Comparison of ENCODE assay signal across 8 cellular contexts in genomic region chr11:107928046-107928766, GRCh38. TPM values are rescaled to one million over a fixed set of nuclear protein-coding genes. Genes with fewer than 3 reads are reported as not detected.
DNase-seq lines count a peak whose midpoint lies in the region; ATAC-seq, FAIRE-seq and TF ChIP-seq lines count a peak whose summit lies in the region.

TSS of gene RAB39A (plus strand) at chr11:107928448. CDS start at chr11:107928569, 121 bp downstream.

- H3K9me3 ChIP-seq in pancreas (no peaks in the 10 kb centered on the region), tibial artery (no peaks in the 10 kb centered on the region)

- peak within 1 kb of the TSS; percentile 14 to 44 (median 32) for H3K4me3 ChIP-seq in pancreas
- H3K4me3 ChIP-seq in tibial artery = peak within 1 kb of the TSS; percentile 23 to 36

- WGBS in pancreas, 2 donors = 1% methylated on average over 39 to 61 of the region's 61 CpGs

- intact Hi-C loops in cardiac septum (cut with DNase I) (no loop called here), pancreas (cut with DNase I) (no loop called here), tibial artery (cut with DNase I; ENCODE audit: low total_unique reads) (no loop called here)

- H3K27ac ChIP-seq in pancreas (peak within 1 kb of the TSS in 1 of 4 donors; percentile 39), tibial artery (no peak within 1 kb of the TSS)

- FAIRE-seq in pancreas (lab: Jason Lieb, UNC) = no peak

- H3K27me3 ChIP-seq in pancreas (peaks cover 0 to 18% (median 0%) of the 10 kb centered on the region in 4 donors), tibial artery (peaks cover 0 to 30% of the 10 kb centered on the region in 2 donors)

- H3K36me3 ChIP-seq in pancreas = no peaks in the 10 kb centered on the region
- H3K36me3 ChIP-seq in tibial artery = no peaks in the 10 kb centered on the region

- peak; percentile 94 for ATAC-seq in HG02571 (IDR thresholded peaks at IDR 0.05; ENCODE audit: unreplicated experiment)
- peak; percentile 96 to 97 (median 96) for ATAC-seq in pancreas

- TF ChIP-seq CTCF in pancreas (IDR thresholded peaks at IDR 0.05) = no peak
- TF ChIP-seq CTCF in tibial artery (IDR thresholded peaks at IDR 0.05) = no peak

- H3K4me1 ChIP-seq in pancreas (peaks cover 0 to 6% (median 0%) of the 10 kb centered on the region in 3 donors), tibial artery (peaks cover 0 to 15% (median 9%) of the 10 kb centered on the region in 4 donors)

- DNase-seq in GM04503 (ENCODE audit: low read depth) (peak; percentile 28), NCI-H1092 (lab: John Stamatoyannopoulos, UW) (peak; percentile 97), SKM-1 (lab: John Stamatoyannopoulos, UW; ENCODE audit: unreplicated experiment) (peak; percentile 98), cardiac septum (ENCODE audit: low spot score) (peak; percentile 84), pancreas (peak; percentile 90 to 94 (median 91)), tibial artery (peak; percentile 81 to 87)
- peak; percentile 12 for DNase-seq in activated naive CD8-positive, alpha-beta T cell treated with anti-CD3 and anti-CD28 coated beads, Interleukin-2, amount 50 U/mL, for 16 hours (ENCODE audit: low read depth, low spot score)

RNA-seq across cellular contexts. Expression of gene RAB39A, which starts in this region (rescaled TPM):
- total RNA-seq in cardiac septum = 0.54 TPM
- total RNA-seq in pancreas = 1 to 10 TPM in 1 of 6 donors, under 1 TPM in 3, not detected in 2; 0.19 to 1.0 (median 0.82) TPM
- polyA plus RNA-seq in pancreas = under 1 TPM; 0.15 to 0.21 TPM

Comparison
In these comparisons a context has a peak if more than half of its experiments do, and no peak if none do; other contexts are left out.
1. Peak in DNase-seq in cardiac septum; RNA of the gene not detected or under 1 TPM.
2. DNase-seq: peak in every context shown above with its lines; median percentile 98 in SKM-1; 97 in NCI-H1092; 91 in pancreas; 84 in cardiac septum; 84 in tibial artery; 28 in GM04503; 12 in activated naive CD8-positive, alpha-beta T cell treated with anti-CD3 and anti-CD28 coated beads, Interleukin-2, amount 50 U/mL, for 16 hours.